In the genomic region with DNA sequence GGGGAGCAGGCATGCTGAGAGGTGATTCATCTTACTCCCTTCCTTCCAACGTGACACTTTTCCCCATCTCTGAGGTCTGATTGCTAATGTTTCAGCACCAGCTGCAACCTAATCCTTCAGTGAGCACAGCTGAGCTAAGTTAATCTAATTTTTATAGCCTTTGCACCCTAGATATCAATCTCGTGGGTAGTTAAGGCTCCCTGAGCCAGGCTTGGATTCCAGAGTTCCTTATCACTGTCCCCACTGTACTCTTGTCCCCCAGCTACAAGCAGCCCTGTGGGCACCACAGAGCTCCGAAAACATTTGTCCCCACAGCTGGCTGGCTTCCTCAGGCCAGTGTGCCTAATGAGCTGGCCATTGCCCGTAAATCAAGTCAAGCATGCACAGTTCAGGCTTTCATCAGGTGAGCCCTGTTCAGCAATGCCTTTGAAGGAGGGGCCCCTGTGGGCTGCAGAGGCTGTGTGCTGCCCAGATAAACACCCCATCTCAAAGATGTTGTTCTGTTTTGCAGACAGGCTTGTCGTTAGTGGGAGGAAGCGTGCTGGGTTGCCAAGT, we compare ENCODE assay signal across 17 cellular contexts.
DNase-seq lines count a peak whose midpoint lies in the region; ATAC-seq, FAIRE-seq and TF ChIP-seq lines count a peak whose summit lies in the region.
"Had no signal": no experiment of that assay in that cellular context is flagged by ENCODE, and none has a peak within 500 bp of the region (broad histone marks: within the 10 kb centered on the region; RNA-seq: fewer than 3 reads in every experiment).

No MANE protein-coding gene starts in this region.

- H3K27ac ChIP-seq in GM23338 (ENCODE audit: low read depth) = no peak overlapping the region
- H3K27ac ChIP-seq: heart left ventricle, RWPE1 had no signal

- H3K36me3 Mint-ChIP-seq in GM23338 (ENCODE audit: low read depth) = no peaks in the 10 kb centered on the region
- no peaks in the 10 kb centered on the region for H3K36me3 Mint-ChIP-seq in nephron progenitor cell (ENCODE audit: low read depth)
- H3K36me3 Mint-ChIP-seq: activated naive CD8-positive, alpha-beta T cell treated with anti-CD3 and anti-CD28 coated beads, Interleukin-2, amount 10 ng/mL, durations not matched to agents 7 days and 5 days; CD4-positive, CD25-positive, alpha-beta regulatory T cell had no signal

- no peak for DNase-seq in GM23338 (ENCODE audit: low spot score)
- DNase-seq in NCI-H226 = peak; percentile 5
- DNase-seq in choroid plexus epithelial cell (ENCODE audit: low read depth) = peak; percentile 61
- peak; percentile 58 for DNase-seq in nephron progenitor cell
- no peak for DNase-seq in activated CD4-positive, alpha-beta T cell treated with anti-CD3 and anti-CD28 coated beads for 1 hour
- DNase-seq in head of caudate nucleus = no peak
- DNase-seq in urothelium cell line (ENCODE audit: low spot score) = no peak
- no peak for DNase-seq in cardiac septum (ENCODE audit: low spot score)
- DNase-seq: activated naive CD8-positive, alpha-beta T cell treated with anti-CD3 and anti-CD28 coated beads, Interleukin-2, amount 10 ng/mL, durations not matched to agents 7 days and 5 days; CD4-positive, CD25-positive, alpha-beta regulatory T cell; GOT3; heart left ventricle; KG1; substantia nigra had no signal

- no peak overlapping the region for H3K4me2 ChIP-seq in GM23338

- intact Hi-C loops in head of caudate nucleus (cut with DNase I) (no loop called here), cardiac septum (cut with DNase I) (no loop called here)

- H3K4me3 ChIP-seq in GM23338 = no peak overlapping the region
- H3K4me3 ChIP-seq in choroid plexus epithelial cell (ENCODE audit: low read depth, low read length) = no peak overlapping the region
- H3K4me3 ChIP-seq: heart left ventricle, lung had no signal

- no peaks in the 10 kb centered on the region for H3K27me3 Mint-ChIP-seq in GM23338 (ENCODE audit: insufficient read depth, low read depth, poor library complexity)
- peaks cover 4% of the 10 kb centered on the region for H3K27me3 Mint-ChIP-seq in nephron progenitor cell (ENCODE audit: low read depth, poor library complexity)
- H3K27me3 Mint-ChIP-seq: CD4-positive, CD25-positive, alpha-beta regulatory T cell had no signal

- no peak for FAIRE-seq in urothelium cell line (lab: Jason Lieb, UNC)
- FAIRE-seq: TTC549 had no signal

- H3K9me2 ChIP-seq in GM23338 (ENCODE audit: insufficient read depth) = no peaks in the 10 kb centered on the region; the same call in 1 of the 2 replicates

- no peak for ATAC-seq in GM23338
- ATAC-seq: heart left ventricle had no signal

- H4K20me1 ChIP-seq in GM23338 (replicated peaks; ENCODE audit: insufficient read depth) = no peaks in the 10 kb centered on the region

- no peaks in the 10 kb centered on the region for H3F3A ChIP-seq in GM23338 (replicated peaks; ENCODE audit: low read depth)

- H3K36me3 ChIP-seq in GM23338 (ENCODE audit: insufficient read depth) = no peaks in the 10 kb centered on the region
- H3K36me3 ChIP-seq: heart left ventricle had no signal

- H3K4me3 Mint-ChIP-seq in GM23338 (no peak overlapping the region), nephron progenitor cell (peak overlapping the region; percentile 45)
- H3K4me3 Mint-ChIP-seq: activated naive CD8-positive, alpha-beta T cell treated with anti-CD3 and anti-CD28 coated beads, Interleukin-2, amount 10 ng/mL, durations not matched to agents 7 days and 5 days; CD4-positive, CD25-positive, alpha-beta regulatory T cell had no signal

- H3K27ac Mint-ChIP-seq in GM23338 = no peak overlapping the region
- H3K27ac Mint-ChIP-seq in nephron progenitor cell = peak overlapping the region; percentile 89
- H3K27ac Mint-ChIP-seq: activated naive CD8-positive, alpha-beta T cell treated with anti-CD3 and anti-CD28 coated beads, Interleukin-2, amount 10 ng/mL, durations not matched to agents 7 days and 5 days; CD4-positive, CD25-positive, alpha-beta regulatory T cell had no signal

- H2AFZ ChIP-seq in GM23338 = peak overlapping the region; percentile 29; the same call in 1 of the 2 replicates

- H3K4me1 Mint-ChIP-seq in GM23338 (peaks cover 4% of the 10 kb centered on the region; the same call in 1 of the 3 replicates), nephron progenitor cell (peaks cover 50% of the 10 kb centered on the region)
- H3K4me1 Mint-ChIP-seq: activated naive CD8-positive, alpha-beta T cell treated with anti-CD3 and anti-CD28 coated beads, Interleukin-2, amount 10 ng/mL, durations not matched to agents 7 days and 5 days had no signal

- H3K79me2 ChIP-seq in GM23338 (replicated peaks; ENCODE audit: insufficient read depth) = no peaks in the 10 kb centered on the region

- no peaks in the 10 kb centered on the region for H3K4me1 ChIP-seq in GM23338 (ENCODE audit: insufficient read depth)
- H3K4me1 ChIP-seq: heart left ventricle had no signal

- H3K27me3 ChIP-seq in GM23338 (ENCODE audit: insufficient read depth) = no peaks in the 10 kb centered on the region
- H3K27me3 ChIP-seq: heart left ventricle had no signal

- H3K9me3 Mint-ChIP-seq in GM23338 (no peaks in the 10 kb centered on the region), nephron progenitor cell (no peaks in the 10 kb centered on the region)
- H3K9me3 Mint-ChIP-seq: activated naive CD8-positive, alpha-beta T cell treated with anti-CD3 and anti-CD28 coated beads, Interleukin-2, amount 10 ng/mL, durations not matched to agents 7 days and 5 days had no signal

- no peak for TF ChIP-seq CTCF in GM23338 (conservative IDR thresholded peaks at IDR 0.05; ENCODE audit: low read depth in 2 of 2)
- no peak for TF ChIP-seq CTCF in choroid plexus epithelial cell (conservative IDR thresholded peaks at IDR 0.05; ENCODE audit: low read depth, low read length)
- no peak for TF ChIP-seq CTCF in nephron progenitor cell (IDR thresholded peaks at IDR 0.05)

TF ChIP-seq in GM23338, 12 proteins besides CTCF, POLR2A, EP300 and RAD21 (continues in another document):
- TF ChIP-seq JUNB (IDR thresholded peaks at IDR 0.05; ENCODE audit: unreplicated experiment) (no peak), POLR2AphosphoS5 (IDR thresholded peaks at IDR 0.05; ENCODE audit: low read depth) (no peak), STAT1 (IDR thresholded peaks at IDR 0.05; ENCODE audit: unreplicated experiment) (no peak)
- TF ChIP-seq, protein P1, sequence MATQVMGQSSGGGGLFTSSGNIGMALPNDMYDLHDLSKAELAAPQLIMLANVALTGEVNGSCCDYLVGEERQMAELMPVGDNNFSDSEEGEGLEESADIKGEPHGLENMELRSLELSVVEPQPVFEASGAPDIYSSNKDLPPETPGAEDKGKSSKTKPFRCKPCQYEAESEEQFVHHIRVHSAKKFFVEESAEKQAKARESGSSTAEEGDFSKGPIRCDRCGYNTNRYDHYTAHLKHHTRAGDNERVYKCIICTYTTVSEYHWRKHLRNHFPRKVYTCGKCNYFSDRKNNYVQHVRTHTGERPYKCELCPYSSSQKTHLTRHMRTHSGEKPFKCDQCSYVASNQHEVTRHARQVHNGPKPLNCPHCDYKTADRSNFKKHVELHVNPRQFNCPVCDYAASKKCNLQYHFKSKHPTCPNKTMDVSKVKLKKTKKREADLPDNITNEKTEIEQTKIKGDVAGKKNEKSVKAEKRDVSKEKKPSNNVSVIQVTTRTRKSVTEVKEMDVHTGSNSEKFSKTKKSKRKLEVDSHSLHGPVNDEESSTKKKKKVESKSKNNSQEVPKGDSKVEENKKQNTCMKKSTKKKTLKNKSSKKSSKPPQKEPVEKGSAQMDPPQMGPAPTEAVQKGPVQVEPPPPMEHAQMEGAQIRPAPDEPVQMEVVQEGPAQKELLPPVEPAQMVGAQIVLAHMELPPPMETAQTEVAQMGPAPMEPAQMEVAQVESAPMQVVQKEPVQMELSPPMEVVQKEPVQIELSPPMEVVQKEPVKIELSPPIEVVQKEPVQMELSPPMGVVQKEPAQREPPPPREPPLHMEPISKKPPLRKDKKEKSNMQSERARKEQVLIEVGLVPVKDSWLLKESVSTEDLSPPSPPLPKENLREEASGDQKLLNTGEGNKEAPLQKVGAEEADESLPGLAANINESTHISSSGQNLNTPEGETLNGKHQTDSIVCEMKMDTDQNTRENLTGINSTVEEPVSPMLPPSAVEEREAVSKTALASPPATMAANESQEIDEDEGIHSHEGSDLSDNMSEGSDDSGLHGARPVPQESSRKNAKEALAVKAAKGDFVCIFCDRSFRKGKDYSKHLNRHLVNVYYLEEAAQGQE (IDR thresholded peaks at IDR 0.05; ENCODE audit: unreplicated experiment) = no peak

Comparison
In these comparisons a context has a peak if more than half of its experiments do, and no peak if none do; other contexts are left out.
1. DNase-seq: peak in NCI-H226 (single experiment), choroid plexus epithelial cell (single experiment) and nephron progenitor cell (single experiment); none in GM23338 (single experiment), activated CD4-positive, alpha-beta T cell treated with anti-CD3 and anti-CD28 coated beads for 1 hour (single experiment), head of caudate nucleus (0 of 42), urothelium cell line (single experiment) and cardiac septum (single experiment).